ENCODE assay signal across 8 cellular contexts in the genomic region with DNA sequence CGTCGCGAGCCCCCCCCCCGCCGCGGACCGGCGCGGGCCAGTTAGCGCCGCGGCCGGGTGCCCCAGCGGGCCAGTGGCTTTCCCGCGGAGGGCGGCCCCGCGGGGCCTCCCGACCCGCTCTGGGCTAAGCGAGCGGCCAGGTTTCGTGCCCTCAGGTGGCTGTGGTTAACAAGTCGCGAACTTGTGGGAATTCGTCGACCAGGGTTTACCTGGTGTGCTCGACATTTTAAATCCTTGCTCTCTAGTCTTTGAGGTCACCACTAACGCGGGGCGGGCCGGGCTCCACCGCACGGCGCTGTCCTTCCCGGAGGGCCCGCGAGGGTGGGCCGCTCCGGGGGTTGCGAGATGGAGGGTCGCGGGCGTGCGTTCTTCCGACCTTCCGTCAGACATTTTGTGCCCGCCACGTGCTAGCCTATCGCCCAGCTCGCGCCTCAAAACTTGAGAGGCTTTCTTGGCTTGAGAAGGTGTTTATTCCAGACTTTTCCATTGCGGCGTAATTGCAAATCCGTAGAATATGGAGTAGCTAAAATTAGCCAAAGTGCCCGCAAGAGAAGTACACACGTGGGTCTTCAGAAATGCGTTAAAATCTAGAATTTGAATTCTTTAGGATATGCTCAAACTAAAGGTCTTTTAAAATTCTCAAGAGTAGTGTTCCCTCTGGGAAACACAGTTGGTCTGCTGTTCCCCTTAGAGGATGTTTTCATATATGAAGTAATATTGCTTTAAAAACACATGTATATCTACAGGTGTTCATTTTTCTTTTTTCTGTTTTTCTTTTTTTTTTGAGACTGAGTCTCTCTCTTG. TPM values are rescaled to one million over a fixed set of nuclear protein-coding genes. Genes with fewer than 3 reads are reported as not detected.
DNase-seq lines count a peak whose midpoint lies in the region; ATAC-seq and TF ChIP-seq lines count a peak whose summit lies in the region.

No MANE protein-coding gene starts in this region.

- peak overlapping the region in 2 of 3 donors; percentile 40 to 98 for H3K9ac ChIP-seq in skeletal muscle tissue (ENCODE audit: low read depth in 1 of 3, low read length in 3 of 3)

- H3K4me1 ChIP-seq in BE2C = peaks cover 15% of the 10 kb centered on the region
- H3K4me1 ChIP-seq in right atrium auricular region = peaks cover 0 to 57% of the 10 kb centered on the region in 2 donors
- H3K4me1 ChIP-seq in skeletal muscle tissue (ENCODE audit: control insufficient read depth in 3 of 3, insufficient read depth in 3 of 3, low read length in 3 of 3) = peaks cover 27 to 46% (median 28%) of the 10 kb centered on the region in 3 donors

- DNase-seq in BE2C (no peak), NAMALWA (ENCODE audit: low spot score) (peak; percentile 66), right atrium auricular region (ENCODE audit: low spot score) (no peak), SK-N-DZ (ENCODE audit: low spot score) (no peak)
- DNase-seq in activated naive CD4-positive, alpha-beta T cell treated with anti-CD3 and anti-CD28 coated beads, Interleukin-2, amount 10 ng/mL, durations not matched to agents 7 days and 5 days = peak; percentile 57

- CTCF ChIA-PET in activated naive CD4-positive, alpha-beta T cell treated with anti-CD3 and anti-CD28 coated beads, Interleukin-2, amount 10 ng/mL, durations not matched to agents 7 days and 5 days (lab: Charles Lee) = interaction anchor here (1.2 to 6.4 kb wide), 2 partner anchors 63 kb away, joined by 3 to 46 read pairs; a partner anchor contains a TSS

- H3K4me3 Mint-ChIP-seq in activated naive CD4-positive, alpha-beta T cell treated with anti-CD3 and anti-CD28 coated beads, Interleukin-2, amount 10 ng/mL, durations not matched to agents 7 days and 5 days = peak overlapping the region; percentile 80

- H3K4me1 Mint-ChIP-seq in activated naive CD4-positive, alpha-beta T cell treated with anti-CD3 and anti-CD28 coated beads, Interleukin-2, amount 10 ng/mL, durations not matched to agents 7 days and 5 days = peaks cover 68% of the 10 kb centered on the region

- H3K36me3 ChIP-seq in BE2C = peaks cover 28% of the 10 kb centered on the region
- H3K36me3 ChIP-seq in right atrium auricular region = no peaks in the 10 kb centered on the region
- no peaks in the 10 kb centered on the region for H3K36me3 ChIP-seq in skeletal muscle tissue (ENCODE audit: control insufficient read depth in 3 of 3, insufficient read depth in 3 of 3, low read length in 3 of 3)

- H3K27me3 ChIP-seq in BE2C (no peaks in the 10 kb centered on the region), right atrium auricular region (no peaks in the 10 kb centered on the region), skeletal muscle tissue (ENCODE audit: control insufficient read depth in 3 of 3, insufficient read depth in 3 of 3, low read length in 3 of 3) (no peaks in the 10 kb centered on the region)

- ATAC-seq in GM19452 (IDR thresholded peaks at IDR 0.05; ENCODE audit: unreplicated experiment) (peak; percentile 10), HG02870 (IDR thresholded peaks at IDR 0.05; ENCODE audit: unreplicated experiment) (no peak)

- H3K36me3 Mint-ChIP-seq in activated naive CD4-positive, alpha-beta T cell treated with anti-CD3 and anti-CD28 coated beads, Interleukin-2, amount 10 ng/mL, durations not matched to agents 7 days and 5 days = peaks cover 22% of the 10 kb centered on the region

- peak overlapping the region; percentile 96 for H3K27ac Mint-ChIP-seq in activated naive CD4-positive, alpha-beta T cell treated with anti-CD3 and anti-CD28 coated beads, Interleukin-2, amount 10 ng/mL, durations not matched to agents 7 days and 5 days

- H3K27ac ChIP-seq in right atrium auricular region (peak overlapping the region; percentile 98 to 99), skeletal muscle tissue (ENCODE audit: low read depth, low read length) (peak overlapping the region; percentile 96)

- TF ChIP-seq CTCF in BE2C (IDR thresholded peaks at IDR 0.05; ENCODE audit: low read depth, low read length) = no peak
- TF ChIP-seq CTCF in right atrium auricular region (IDR thresholded peaks at IDR 0.05) = no peak

- no peaks in the 10 kb centered on the region for H3K9me3 Mint-ChIP-seq in activated naive CD4-positive, alpha-beta T cell treated with anti-CD3 and anti-CD28 coated beads, Interleukin-2, amount 10 ng/mL, durations not matched to agents 7 days and 5 days

- H3K4me3 ChIP-seq in BE2C (ENCODE audit: low read depth, low read length) (peak overlapping the region; percentile 74), right atrium auricular region (peak overlapping the region; percentile 93 to 94), skeletal muscle tissue (ENCODE audit: low read length in 3 of 3) (peak overlapping the region; percentile 51 to 89 (median 86))

- no peaks in the 10 kb centered on the region for H3K27me3 Mint-ChIP-seq in activated naive CD4-positive, alpha-beta T cell treated with anti-CD3 and anti-CD28 coated beads, Interleukin-2, amount 10 ng/mL, durations not matched to agents 7 days and 5 days

- H3K9me3 ChIP-seq in BE2C (no peaks in the 10 kb centered on the region), right atrium auricular region (no peaks in the 10 kb centered on the region), skeletal muscle tissue (ENCODE audit: control insufficient read depth in 3 of 3, low read length in 3 of 3) (no peaks in the 10 kb centered on the region)

RNA-seq across cellular contexts. Expression of a gene that starts 2.1 kb away (rescaled TPM):
- 238 TPM for polyA plus RNA-seq in BE2C (2012; ENCODE audit: insufficient read depth, insufficient read length, low read depth)
- total RNA-seq in right atrium auricular region (10 to 100 TPM; 19.5 to 26.8 TPM), skeletal muscle tissue (18.8 TPM)
- 9.9 and 12.2 TPM in 2 replicates for polyA plus RNA-seq in SK-N-DZ (2014; cell fraction: cytosol; rRNA removed)
- polyA plus RNA-seq in SK-N-DZ (2014; cell fraction: nucleus; rRNA removed) = 5.8 and 17.1 TPM in 2 replicates

RNA-seq across cellular contexts. Expression of a gene that starts 47.3 kb away (rescaled TPM):
- polyA plus RNA-seq in BE2C (2012; ENCODE audit: insufficient read depth, insufficient read length, low read depth) = not detected
- total RNA-seq in right atrium auricular region = under 1 TPM; 0.31 to 0.63 TPM
- 7.3 TPM for total RNA-seq in skeletal muscle tissue
- not detected in 2 replicates for polyA plus RNA-seq in SK-N-DZ (2014; cell fraction: cytosol; rRNA removed)
- not detected in 2 replicates for polyA plus RNA-seq in SK-N-DZ (2014; cell fraction: nucleus; rRNA removed)

Comparison
In these comparisons a context has a peak if more than half of its experiments do, and no peak if none do; other contexts are left out.
1. DNase-seq: peak in NAMALWA (single experiment) and activated naive CD4-positive, alpha-beta T cell treated with anti-CD3 and anti-CD28 coated beads, Interleukin-2, amount 10 ng/mL, durations not matched to agents 7 days and 5 days (single experiment); none in BE2C (single experiment), right atrium auricular region (single experiment) and SK-N-DZ (single experiment).
2. Peak in every context shown above with its lines, with median percentiles within 50 percentile points of each other: H3K4me3 ChIP-seq.